ENCODE assay signal across 14 cellular contexts in genomic region chr9:123329329-123329955, GRCh38. TPM values are rescaled to one million over a fixed set of nuclear protein-coding genes. Genes with fewer than 3 reads are reported as not detected.
DNase-seq lines count a peak whose midpoint lies in the region; ATAC-seq and TF ChIP-seq lines count a peak whose summit lies in the region.
"Had no signal": no experiment of that assay in that cellular context is flagged by ENCODE, and none has a peak within 500 bp of the region (broad histone marks: within the 10 kb centered on the region; RNA-seq: fewer than 3 reads in every experiment).

No MANE protein-coding gene starts in this region.

- H3K4me3 ChIP-seq in BLaER1 (no peak overlapping the region), lower lobe of right lung (no peak overlapping the region), tibial nerve (no peak overlapping the region)
- H3K4me3 ChIP-seq: adrenal gland, suprapubic skin had no signal

- H3K4me2 ChIP-seq in BLaER1, result peak overlapping the region; percentile 66

- peak overlapping the region; percentile 12; the same call in 1 of the 2 replicates for H3K9ac ChIP-seq in BLaER1

- H3K27ac ChIP-seq in BLaER1 (peak overlapping the region; percentile 67), lower lobe of right lung (no peak overlapping the region), tibial nerve (no peak overlapping the region)
- H3K27ac ChIP-seq: adrenal gland, suprapubic skin had no signal

- intact Hi-C loops in lower lobe of right lung (cut with DNase I), result no loop called here

- no peaks in the 10 kb centered on the region for H4K20me1 ChIP-seq in BLaER1

- no peaks in the 10 kb centered on the region for H3K27me3 ChIP-seq in BLaER1
- H3K27me3 ChIP-seq in lower lobe of right lung (ENCODE audit: low read depth), result no peaks in the 10 kb centered on the region
- H3K27me3 ChIP-seq in tibial nerve, result no peaks in the 10 kb centered on the region
- H3K27me3 ChIP-seq: adrenal gland, suprapubic skin had no signal

- TF ChIP-seq POLR2A in tibial nerve (IDR thresholded peaks at IDR 0.05), result no peak

- H3K4me1 ChIP-seq in BLaER1 (peaks cover 100% of the 10 kb centered on the region), lower lobe of right lung (peaks cover 24% of the 10 kb centered on the region), tibial nerve (no peaks in the 10 kb centered on the region)
- H3K4me1 ChIP-seq: adrenal gland had no signal

- H3K36me3 ChIP-seq in BLaER1, result no peaks in the 10 kb centered on the region
- H3K36me3 ChIP-seq in lower lobe of right lung, result no peaks in the 10 kb centered on the region
- H3K36me3 ChIP-seq in tibial nerve, result no peaks in the 10 kb centered on the region
- H3K36me3 ChIP-seq: adrenal gland, suprapubic skin had no signal

- TF ChIP-seq CTCF in lower lobe of right lung (IDR thresholded peaks at IDR 0.05), result no peak
- TF ChIP-seq CTCF in tibial nerve (IDR thresholded peaks at IDR 0.05), result no peak

- DNase-seq in H4 (ENCODE audit: low spot score) (peak; percentile 82), SHP77 treated with DMSO at 0.1 percent for 48 hours (lab: John Stamatoyannopoulos, UW) (peak; percentile 18), lower lobe of right lung (peak; percentile 72), tibial nerve (ENCODE audit: low spot score in 2 of 2) (no peak), 8988T (no peak), NCI-H1436 treated with DMSO at 0.1 percent for 48 hours (lab: John Stamatoyannopoulos, UW) (no peak)
- DNase-seq in activated naive CD4-positive, alpha-beta T cell treated with anti-CD3 and anti-CD28 coated beads, Interleukin-2, amount 50 U/mL, for 16 hours, result no peak
- DNase-seq: DMS 273 treated with DMSO at 0.1 percent for 48 hours, GOT3, NCI-H1105, nephron progenitor cell had no signal

- H3K9me3 ChIP-seq in BLaER1 (no peaks in the 10 kb centered on the region), lower lobe of right lung (no peaks in the 10 kb centered on the region), tibial nerve (no peaks in the 10 kb centered on the region)
- H3K9me3 ChIP-seq: adrenal gland, suprapubic skin had no signal

- ATAC-seq in lower lobe of right lung, result peak in 1 of 2 donors; percentile 34

- WGBS in tibial nerve, 2 donors, result 80 to 84% methylated on average over 6 of the region's 6 CpGs

- no peak for TF ChIP-seq EP300 in tibial nerve (IDR thresholded peaks at IDR 0.05)

RNA-seq across cellular contexts. Expression of gene CRB2, which starts 26.6 kb away (rescaled TPM):
- not detected in 2 replicates for total RNA-seq in H4 (2014; rRNA removed; shearing (Covaris generic))
- total RNA-seq in lower lobe of right lung (not detected), tibial nerve (under 1 TPM in 2 of 4 donors, not detected in 2; under 0.01 to 0.44 TPM)
- total RNA-seq: suprapubic skin had no signal

Comparison
In these comparisons a context has a peak if more than half of its experiments do, and no peak if none do; other contexts are left out.
1. DNase-seq: peak in H4 (single experiment), SHP77 treated with DMSO at 0.1 percent for 48 hours (single experiment) and lower lobe of right lung (single experiment); none in activated naive CD4-positive, alpha-beta T cell treated with anti-CD3 and anti-CD28 coated beads, Interleukin-2, amount 50 U/mL, for 16 hours (single experiment), tibial nerve (0 of 2), 8988T (single experiment) and NCI-H1436 treated with DMSO at 0.1 percent for 48 hours (single experiment).